ENCODE assay signal across 26 cellular contexts in the genomic region with DNA sequence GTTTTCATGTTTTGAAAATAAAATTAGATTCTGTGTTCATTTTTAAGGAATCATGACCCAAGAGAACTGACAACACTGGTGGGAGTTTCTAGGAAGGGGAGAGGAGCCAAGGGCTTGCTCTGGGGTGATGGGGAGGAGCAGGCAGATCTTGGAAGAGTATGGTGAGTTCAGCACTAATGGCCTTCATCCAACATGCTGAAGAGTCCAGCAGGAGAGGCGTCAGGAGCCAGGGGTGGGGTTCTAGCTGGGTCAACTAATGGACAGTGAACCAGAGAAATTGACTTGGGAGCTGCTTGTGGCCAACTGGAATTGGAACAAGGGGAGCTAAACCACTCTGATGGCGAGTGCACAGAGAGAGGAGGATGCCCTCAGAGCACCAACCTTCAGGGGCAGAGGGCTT.
DNase-seq lines count a peak whose midpoint lies in the region; ATAC-seq, FAIRE-seq and TF ChIP-seq lines count a peak whose summit lies in the region.
"Had no signal": no experiment of that assay in that cellular context is flagged by ENCODE, and none has a peak within 500 bp of the region (broad histone marks: within the 10 kb centered on the region; RNA-seq: fewer than 3 reads in every experiment).

No MANE protein-coding gene starts in this region.

- no peak overlapping the region for H3K27ac ChIP-seq in upper lobe of right lung
- H3K27ac ChIP-seq: spleen had no signal

- intact Hi-C loops in cardiac septum (cut with DNase I) (no loop called here), upper lobe of right lung (cut with DNase I) (no loop called here)

- H3K9me3 ChIP-seq in upper lobe of right lung: no peaks in the 10 kb centered on the region
- H3K9me3 ChIP-seq: spleen had no signal

- TF ChIP-seq CTCF in upper lobe of right lung (IDR thresholded peaks at IDR 0.05): no peak
- TF ChIP-seq CTCF in GM10248 (IDR thresholded peaks at IDR 0.05; ENCODE audit: control extremely low read depth, extremely low read depth, low read depth, missing control alignments): no peak

- DNase-seq in cardiac septum (ENCODE audit: low spot score): peak; percentile 62
- peak; percentile 82 for DNase-seq in mesenteric fat pad (ENCODE audit: low spot score)
- DNase-seq in upper lobe of right lung: peak; percentile 30
- DNase-seq in GM10248 (ENCODE audit: extremely low spot score): no peak
- DNase-seq in DMS 273 treated with DMSO at 0.1 percent for 48 hours (lab: John Stamatoyannopoulos, UW): no peak
- DNase-seq: activated CD4-positive, alpha-beta T cell treated with anti-CD3 and anti-CD28 coated beads, Interleukin-2, amount 50 U/mL, for 4 hours; activated CD4-positive, CD25-positive, alpha-beta regulatory T cell; CD4-positive, CD25-positive, alpha-beta regulatory T cell; erythroblast; HCEC 1CT; naive B cell; NCI-H1092 treated with DMSO at 0.1 percent for 48 hours; NCI-H2081; NCI-H82; nucleus accumbens; OCI-M1; spleen; stimulated activated CD4-positive, alpha-beta T cell treated with anti-CD3 and anti-CD28 coated beads, Interleukin-2, amount 100 ng/mL, for 48 hours; SW 1271; T1000 had no signal

- H3K4me1 ChIP-seq in upper lobe of right lung: no peaks in the 10 kb centered on the region
- H3K4me1 ChIP-seq: spleen had no signal

- H3K27me3 ChIP-seq in upper lobe of right lung: peaks cover 3% of the 10 kb centered on the region

- CTCF ChIA-PET in GM10248 (lab: Yijun Ruan, JAX): interaction anchor here (1.0 to 2.1 kb wide), 7 partner anchors 11 to 59 kb away, joined by 3 to 4 read pairs (median 4); no protein-coding TSS in a partner anchor

- H3K4me3 ChIP-seq in upper lobe of right lung: no peak overlapping the region
- H3K4me3 ChIP-seq: spleen had no signal

- no peaks in the 10 kb centered on the region for H3K36me3 ChIP-seq in upper lobe of right lung
- H3K36me3 ChIP-seq: spleen had no signal

- POLR2A ChIA-PET in GM10248 (lab: Yijun Ruan, JAX): no interaction called here

- FAIRE-seq in endometrium (lab: Jason Lieb, UNC): peak; percentile 97
- FAIRE-seq: D721Med, keratinocyte had no signal

- no peak for ATAC-seq in upper lobe of right lung
- ATAC-seq in HG03175 (IDR thresholded peaks at IDR 0.05; ENCODE audit: unreplicated experiment): no peak
- ATAC-seq: activated T-helper 17 cell treated with anti-CD3 and anti-CD28 coated beads, Interleukin-2, amount 50 U/mL, for 72 hours; stimulated activated effector memory CD8-positive, alpha-beta T cell treated with anti-CD3 and anti-CD28 coated beads, Interleukin-12 subunit alpha, Interleukin-12 subunit beta, amount 100 ng/mL, for 72 hours had no signal

Comparison
In these comparisons a context has a peak if more than half of its experiments do, and no peak if none do; other contexts are left out.
1. DNase-seq: peak in cardiac septum (single experiment), mesenteric fat pad (single experiment) and upper lobe of right lung (single experiment); none in GM10248 (single experiment) and DMS 273 treated with DMSO at 0.1 percent for 48 hours (single experiment).